1 cellular context compared by ENCODE assay signal in the genomic region with DNA sequence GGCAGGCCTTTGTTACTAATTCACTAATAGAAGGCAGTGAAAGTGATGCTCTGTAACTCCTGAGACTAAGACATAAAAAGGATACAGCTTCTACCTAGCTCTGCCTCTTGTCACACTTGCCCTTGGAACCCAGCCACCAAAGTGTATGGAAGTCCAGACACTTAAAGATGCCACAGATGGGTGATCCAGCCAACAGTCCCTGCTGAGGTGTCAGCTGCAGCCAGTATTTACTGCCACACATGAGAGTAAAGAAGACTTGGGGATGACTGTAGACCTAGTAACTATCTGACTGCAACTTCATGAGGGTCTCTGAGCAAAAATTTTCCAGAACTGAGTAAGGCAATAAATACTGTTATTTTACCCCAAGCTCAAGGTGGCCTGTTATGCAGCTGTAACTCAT.
TF ChIP-seq lines count a peak whose summit lies in the region.

No MANE protein-coding gene starts in this region.

TF ChIP-seq in HEK293, 187 proteins besides CTCF, POLR2A, EP300 and RAD21 (continued from another document):
- TF ChIP-seq ZNF10 (tag by site-specific recombination; IDR thresholded peaks at IDR 0.05): 0 out of 2 replicates have a peak, but pooled peaks have one; percentile 29
- no peak for TF ChIP-seq ZNF37A (tag by site-specific recombination; IDR thresholded peaks at IDR 0.05)
TF ChIP-seq in HEK293: peak in this region for 1.
